Comparison of ENCODE assay signal across 15 cellular contexts in the genomic region with DNA sequence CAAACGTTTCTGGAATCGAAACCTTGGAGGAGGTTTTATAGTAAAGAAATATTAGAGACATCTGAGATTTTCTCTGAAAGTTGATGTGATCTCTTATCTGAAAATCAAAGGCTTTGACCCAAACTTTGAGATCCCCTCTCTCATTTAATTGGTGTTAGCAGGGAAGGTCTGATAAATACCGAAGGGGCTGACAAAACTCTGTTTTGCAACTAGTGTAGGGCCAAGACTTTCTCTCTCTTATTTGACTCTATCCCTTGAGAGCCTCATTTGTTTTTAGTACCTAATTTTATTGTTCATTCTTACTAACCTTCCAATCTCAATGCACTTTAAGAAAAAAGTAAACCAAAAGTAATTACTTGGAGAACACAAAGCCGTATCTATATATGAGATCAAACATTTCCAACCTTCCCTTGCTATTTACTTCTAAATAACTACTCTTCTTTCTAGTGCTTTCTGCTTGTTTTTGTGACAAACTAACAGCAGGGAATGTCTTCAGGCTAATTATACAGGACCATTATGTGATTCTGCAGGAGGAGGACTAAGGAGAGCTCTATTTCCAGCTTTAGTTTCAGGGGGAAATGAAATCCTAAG. TPM values are rescaled to one million over a fixed set of nuclear protein-coding genes. Genes with fewer than 3 reads are reported as not detected.
DNase-seq lines count a peak whose midpoint lies in the region; ATAC-seq, FAIRE-seq and TF ChIP-seq lines count a peak whose summit lies in the region.
"Had no signal": no experiment of that assay in that cellular context is flagged by ENCODE, and none has a peak within 500 bp of the region (broad histone marks: within the 10 kb centered on the region; RNA-seq: fewer than 3 reads in every experiment).

No MANE protein-coding gene starts in this region.

- H3K79me2 ChIP-seq in DOHH2 (ENCODE audit: control insufficient read depth, low read length) (no peaks in the 10 kb centered on the region), keratinocyte (ENCODE audit: control insufficient read depth, insufficient read depth, low read length) (no peaks in the 10 kb centered on the region), SK-N-SH (ENCODE audit: insufficient read depth) (no peaks in the 10 kb centered on the region)

- H3K9me1 ChIP-seq in keratinocyte (ENCODE audit: control insufficient read depth, extremely low read depth, insufficient read depth, low read length): no peaks in the 10 kb centered on the region

- no peak for TF ChIP-seq EP300 in SK-N-SH (IDR thresholded peaks at IDR 0.05; ENCODE audit: borderline replicate concordance in 1 of 2, low read depth in 1 of 2, low read length in 1 of 2)

- H3K27me3 Mint-ChIP-seq in activated CD8-positive, alpha-beta T cell treated with anti-CD3 and anti-CD28 coated beads for 36 hours: peaks cover 2% of the 10 kb centered on the region

- H3K36me3 ChIP-seq in BLaER1 treated with 17β-estradiol and CSF1 and Interleukin-3, amounts not matched to agents 10 nM and 100 nM: no peaks in the 10 kb centered on the region
- H3K36me3 ChIP-seq in DOHH2 (ENCODE audit: control insufficient read depth, low read length) (no peaks in the 10 kb centered on the region), keratinocyte (ENCODE audit: control insufficient read depth in 2 of 2, extremely low read depth in 1 of 2, insufficient read depth in 2 of 2, low read length in 2 of 2) (no peaks in the 10 kb centered on the region), SK-N-SH (replicated peaks in 1 of 2; ENCODE audit: control insufficient read depth in 1 of 2, insufficient read depth in 2 of 2, low read length in 1 of 2) (no peaks in the 10 kb centered on the region)
- H3K36me3 ChIP-seq: heart left ventricle had no signal

- CTCF ChIA-PET in activated CD8-positive, alpha-beta T cell treated with anti-CD3 and anti-CD28 coated beads for 36 hours (lab: Charles Lee): interaction anchor here (0.7 to 8.1 kb wide), 5 partner anchors 115 to 591 kb away, joined by 3 to 183 read pairs (median 4); no protein-coding TSS in a partner anchor
- CTCF ChIA-PET in SK-N-SH (lab: Yijun Ruan, JAX): interaction anchor here (1.4 to 15.9 kb wide), 7 partner anchors 11 to 587 kb away, joined by 3 to 526 read pairs (median 46); no protein-coding TSS in a partner anchor

- H3K4me1 Mint-ChIP-seq in activated CD8-positive, alpha-beta T cell treated with anti-CD3 and anti-CD28 coated beads for 36 hours (ENCODE audit: low read depth): peaks cover 25% of the 10 kb centered on the region

- H3K36me3 Mint-ChIP-seq in activated CD8-positive, alpha-beta T cell treated with anti-CD3 and anti-CD28 coated beads for 36 hours (ENCODE audit: low read depth): no peaks in the 10 kb centered on the region

- peak overlapping the region in 3 of 10 experiments; percentile 1 to 39 (median 35); a peak in 6 of 20 replicates for H3K4me3 ChIP-seq in BLaER1 treated with 17β-estradiol and CSF1 and Interleukin-3, amounts not matched to agents 10 nM and 100 nM
- H3K4me3 ChIP-seq in DOHH2 (ENCODE audit: low read length) (peak overlapping the region; percentile 55), keratinocyte (ENCODE audit: control insufficient read depth in 2 of 3, extremely low read depth in 1 of 3, insufficient read depth in 2 of 3, low read depth in 1 of 3, low read length in 3 of 3) (no peak overlapping the region), SK-N-SH (ENCODE audit: low read depth in 2 of 2, low read length in 1 of 2) (no peak overlapping the region)

- TF ChIP-seq CTCF in DOHH2 (IDR thresholded peaks at IDR 0.05; ENCODE audit: low read depth, low read length, poor library complexity, severe bottlenecking) (no peak), keratinocyte (optimal IDR thresholded peaks at IDR 0.05 in 1 of 3, IDR thresholded peaks at IDR 0.05 in 1 of 3, conservative IDR thresholded peaks at IDR 0.05 in 1 of 3; ENCODE audit: extremely low read depth in 1 of 3, insufficient read depth in 2 of 3, low read length in 3 of 3) (no peak), SK-N-SH (IDR thresholded peaks at IDR 0.05) (no peak)
- no peak for TF ChIP-seq CTCF in activated CD8-positive, alpha-beta T cell treated with anti-CD3 and anti-CD28 coated beads for 36 hours (IDR thresholded peaks at IDR 0.05)

- TF ChIP-seq RAD21 in SK-N-SH (IDR thresholded peaks at IDR 0.05; ENCODE audit: low read length): no peak

- intact Hi-C loops in activated CD8-positive, alpha-beta T cell treated with anti-CD3 and anti-CD28 coated beads for 36 hours (cut with micrococcal nuclease): loop anchor here (5.0 kb wide), 1 partner anchor 596 kb away; no protein-coding TSS in a partner anchor

- H2AFZ ChIP-seq in keratinocyte (ENCODE audit: control insufficient read depth, low read length) (no peak overlapping the region), SK-N-SH (ENCODE audit: low read depth) (no peak overlapping the region)

- H3K27ac ChIP-seq in BLaER1 treated with 17β-estradiol and CSF1 and Interleukin-3, amounts not matched to agents 10 nM and 100 nM: peak overlapping the region in 9 of 11 experiments; percentile 2 to 61 (median 34); a peak in 13 of 22 replicates
- H3K27ac ChIP-seq in DOHH2 (ENCODE audit: low read depth, low read length): peak overlapping the region; percentile 67
- no peak overlapping the region for H3K27ac ChIP-seq in keratinocyte (ENCODE audit: control insufficient read depth, insufficient read depth, low read length)
- H3K27ac ChIP-seq in SK-N-SH (ENCODE audit: low read depth in 2 of 2, low read length in 1 of 2): no peak overlapping the region
- H3K27ac ChIP-seq: heart left ventricle had no signal

- POLR2A ChIA-PET in activated CD8-positive, alpha-beta T cell treated with anti-CD3 and anti-CD28 coated beads for 36 hours (lab: Charles Lee): no interaction called here
- POLR2A ChIA-PET in SK-N-SH (lab: Yijun Ruan, JAX): no interaction called here

- H3K9me3 ChIP-seq in BLaER1 treated with 17β-estradiol and CSF1 and Interleukin-3, amounts not matched to agents 10 nM and 100 nM (replicated peaks in 1 of 11): no peaks in the 10 kb centered on the region
- peaks cover 5% of the 10 kb centered on the region; the same call in 1 of the 2 replicates for H3K9me3 ChIP-seq in DOHH2 (ENCODE audit: control insufficient read depth, insufficient read depth, low read length)
- H3K9me3 ChIP-seq in keratinocyte (ENCODE audit: control insufficient read depth, low read depth, low read length): no peaks in the 10 kb centered on the region
- no peaks in the 10 kb centered on the region for H3K9me3 ChIP-seq in SK-N-SH
- H3K9me3 ChIP-seq: heart left ventricle had no signal

- peak overlapping the region in 5 of 11 experiments; percentile 5 to 43 (median 20); a peak in 2 of 22 replicates for H3K9ac ChIP-seq in BLaER1 treated with 17β-estradiol and CSF1 and Interleukin-3, amounts not matched to agents 10 nM and 100 nM
- H3K9ac ChIP-seq in keratinocyte (ENCODE audit: control insufficient read depth, extremely low read depth, insufficient read depth, low read length) (no peak overlapping the region), SK-N-SH (no peak overlapping the region)

- dilution Hi-C loops in keratinocyte (cut with MboI; ENCODE audit: extremely low pct_ligation_motif_present, low sequenced_read_pairs): no loop called here

- peaks cover 10% of the 10 kb centered on the region for H3F3A ChIP-seq in DOHH2 (ENCODE audit: control insufficient read depth, insufficient read depth)
- no peaks in the 10 kb centered on the region for H3F3A ChIP-seq in SK-N-SH (replicated peaks; ENCODE audit: insufficient read depth)

- no peaks in the 10 kb centered on the region for H3K9me3 Mint-ChIP-seq in activated CD8-positive, alpha-beta T cell treated with anti-CD3 and anti-CD28 coated beads for 36 hours

- FAIRE-seq in keratinocyte (lab: Jason Lieb, UNC): no peak
- FAIRE-seq: bronchial epithelial cell had no signal

- no peaks in the 10 kb centered on the region for H4K20me1 ChIP-seq in BLaER1 treated with 17β-estradiol and CSF1 and Interleukin-3, amounts not matched to agents 10 nM and 100 nM
- H4K20me1 ChIP-seq in DOHH2 (ENCODE audit: control insufficient read depth, insufficient read depth, low read depth, low read length) (no peaks in the 10 kb centered on the region), keratinocyte (ENCODE audit: control insufficient read depth, extremely low read depth, insufficient read depth, low read length) (no peaks in the 10 kb centered on the region), SK-N-SH (ENCODE audit: insufficient read depth) (no peaks in the 10 kb centered on the region)

- H3K4me3 Mint-ChIP-seq in activated CD8-positive, alpha-beta T cell treated with anti-CD3 and anti-CD28 coated beads for 36 hours: peak overlapping the region; percentile 41

- no peaks in the 10 kb centered on the region for H3K27me3 ChIP-seq in BLaER1 treated with 17β-estradiol and CSF1 and Interleukin-3, amounts not matched to agents 10 nM and 100 nM
- H3K27me3 ChIP-seq in DOHH2 (ENCODE audit: control insufficient read depth, low read length) (no peaks in the 10 kb centered on the region), keratinocyte (ENCODE audit: control insufficient read depth, extremely low read depth, insufficient read depth, low read length) (no peaks in the 10 kb centered on the region), SK-N-SH (ENCODE audit: insufficient read depth) (peaks cover 11% of the 10 kb centered on the region; the same call in 1 of the 2 replicates)

- no peak for ATAC-seq in activated CD8-positive, alpha-beta T cell treated with anti-CD3 and anti-CD28 coated beads for 36 hours
- ATAC-seq in HG03039 (IDR thresholded peaks at IDR 0.05; ENCODE audit: unreplicated experiment): no peak
- no peak for ATAC-seq in GM18517 (IDR thresholded peaks at IDR 0.05; ENCODE audit: unreplicated experiment)
- ATAC-seq: heart left ventricle, right cardiac atrium had no signal

- DNase-seq in activated CD8-positive, alpha-beta T cell treated with anti-CD3 and anti-CD28 coated beads for 36 hours: no peak
- no peak for DNase-seq in keratinocyte (ENCODE audit: low read depth, low spot score)
- no peak for DNase-seq in SK-N-SH
- DNase-seq in NCI-H82 treated with DMSO at 0.1 percent for 48 hours (lab: John Stamatoyannopoulos, UW; ENCODE audit: unreplicated experiment): no peak
- DNase-seq: activated CD4-positive, CD25-positive, alpha-beta regulatory T cell treated with anti-CD3 and anti-CD28 coated beads, Interleukin-2, amount 50 U/mL, for 72 hours; GOT3; heart left ventricle; right cardiac atrium; stimulated activated naive CD4-positive, alpha-beta T cell treated with Interleukin-2 at 50 U/mL for 16 hours had no signal

- no peak overlapping the region for H3K27ac Mint-ChIP-seq in activated CD8-positive, alpha-beta T cell treated with anti-CD3 and anti-CD28 coated beads for 36 hours

- WGBS in SK-N-SH (ENCODE audit: low lambda C conversion rate): 43% methylated on average over 4 of the region's 4 CpGs

- peak overlapping the region; percentile 36 to 84 (median 69) for H3K4me2 ChIP-seq in BLaER1 treated with 17β-estradiol and CSF1 and Interleukin-3, amounts not matched to agents 10 nM and 100 nM
- H3K4me2 ChIP-seq in DOHH2 (ENCODE audit: low read length) (peak overlapping the region; percentile 64), keratinocyte (ENCODE audit: control insufficient read depth, extremely low read depth, insufficient read depth, low read depth, low read length) (peak overlapping the region; percentile 57), SK-N-SH (no peak overlapping the region)

- H3K9me2 ChIP-seq in DOHH2 (replicated peaks; ENCODE audit: control insufficient read depth, low read length) (no peaks in the 10 kb centered on the region), SK-N-SH (no peaks in the 10 kb centered on the region)

- H3K4me1 ChIP-seq in BLaER1 treated with 17β-estradiol and CSF1 and Interleukin-3, amounts not matched to agents 10 nM and 100 nM: peaks cover 24 to 34% (median 26%) of the 10 kb centered on the region in 10 experiments
- peaks cover 31% of the 10 kb centered on the region for H3K4me1 ChIP-seq in DOHH2 (ENCODE audit: control insufficient read depth, low read length)
- peaks cover 8% of the 10 kb centered on the region for H3K4me1 ChIP-seq in keratinocyte (ENCODE audit: control insufficient read depth, extremely low read depth, insufficient read depth, low read length)
- H3K4me1 ChIP-seq in SK-N-SH (ENCODE audit: control insufficient read depth in 1 of 2, insufficient read depth in 2 of 2, low read depth in 1 of 2, low read length in 1 of 2): peaks cover 0 to 4% of the 10 kb centered on the region in 2 experiments; a peak in 2 of 4 replicates

RNA-seq across cellular contexts. Expression of a gene that starts 33.4 kb away (rescaled TPM):
- total RNA-seq in activated CD8-positive, alpha-beta T cell treated with anti-CD3 and anti-CD28 coated beads for 36 hours: not detected
- not detected in 3 replicates for polyA plus RNA-seq in keratinocyte
- polyA plus RNA-seq in keratinocyte (2011; ENCODE audit: low read depth): not detected
- not detected in 2 replicates for polyA plus RNA-seq in keratinocyte (2011; cell fraction: cytosol; rRNA removed)
- polyA plus RNA-seq in keratinocyte (2011; cell fraction: nucleus; rRNA removed): not detected in 2 replicates
- polyA plus RNA-seq in keratinocyte (2012; ENCODE audit: low replicate concordance): not detected in 2 replicates
- not detected in 3 replicates for polyA minus RNA-seq in keratinocyte
- not detected for polyA minus RNA-seq in keratinocyte (2011; cell fraction: cytosol; rRNA and poly(A)+ RNA removed)
- not detected in 2 replicates for polyA minus RNA-seq in keratinocyte (2011; cell fraction: nucleus; rRNA and poly(A)+ RNA removed)
- not detected in 2 replicates for polyA plus RNA-seq in SK-N-SH (2012; rRNA removed)
- not detected in 2 replicates for polyA plus RNA-seq in SK-N-SH (2012; cell fraction: cytosol; rRNA removed)
- not detected in 2 replicates for polyA plus RNA-seq in SK-N-SH (2012; cell fraction: nucleus; rRNA removed)
- total RNA-seq: bronchial epithelial cell, heart left ventricle, myocyte, right cardiac atrium had no signal
- polyA plus RNA-seq: heart left ventricle, right cardiac atrium had no signal

Comparison
In these comparisons a context has a peak if more than half of its experiments do, and no peak if none do; other contexts are left out.
1. H3K27ac ChIP-seq: peak in BLaER1 treated with 17β-estradiol and CSF1 and Interleukin-3, amounts not matched to agents 10 nM and 100 nM (9 of 11) and DOHH2 (single experiment); none in keratinocyte (single experiment) and SK-N-SH (0 of 2).